ENCODE assay signal across 8 cellular contexts in genomic region chr1:156797212-156797871, GRCh38. TPM values are rescaled to one million over a fixed set of nuclear protein-coding genes. Genes with fewer than 3 reads are reported as not detected.
A peak's percentile ranks its signal among the peaks of the same experiment; 100 is the strongest.
DNase-seq lines count a peak whose midpoint lies in the region; ATAC-seq and TF ChIP-seq lines count a peak whose summit lies in the region.

No MANE protein-coding gene starts in this region.

- no peaks in the 10 kb centered on the region for H3K9me3 ChIP-seq in Caco-2

- H3K4me3 Mint-ChIP-seq in Caco-2 (ENCODE audit: unreplicated experiment), result no peak overlapping the region
- no peak overlapping the region for H3K4me3 Mint-ChIP-seq in activated CD8-positive, alpha-beta T cell treated with anti-CD3 and anti-CD28 coated beads for 36 hours
- H3K4me3 Mint-ChIP-seq in osteocyte (ENCODE audit: unreplicated experiment), result no peak overlapping the region

- H3K9me3 Mint-ChIP-seq in Caco-2 (ENCODE audit: unreplicated experiment) (no peaks in the 10 kb centered on the region), osteocyte (ENCODE audit: unreplicated experiment) (no peaks in the 10 kb centered on the region)
- no peaks in the 10 kb centered on the region for H3K9me3 Mint-ChIP-seq in activated CD8-positive, alpha-beta T cell treated with anti-CD3 and anti-CD28 coated beads for 36 hours

- CTCF ChIA-PET in Caco-2 (lab: Charles Lee), result interaction anchor here (0.9 to 2.3 kb wide), 2 partner anchors 63 to 173 kb away, joined by 3 to 9 read pairs; partner anchors contain the start of gene NTRK1
- CTCF ChIA-PET in activated CD8-positive, alpha-beta T cell treated with anti-CD3 and anti-CD28 coated beads for 36 hours (lab: Charles Lee), result interaction anchor here (0.6 to 10.4 kb wide), 31 partner anchors 9 to 149 kb away, joined by 3 to 214 read pairs (median 4); partner anchors contain the start of genes INSRR, NES, NTRK1 and PEAR1

- intact Hi-C loops in Caco-2 (cut with micrococcal nuclease; ENCODE audit: unreplicated experiment), result loop anchor here (1.0 to 2.0 kb wide), 4 partner anchors 17 to 93 kb away; partner anchors contain the start of gene NTRK1
- intact Hi-C loops in activated CD8-positive, alpha-beta T cell treated with anti-CD3 and anti-CD28 coated beads for 36 hours (cut with micrococcal nuclease), result no loop called here
- intact Hi-C loops in posterior vena cava (cut with DNase I), result loop anchor here in 1 of 2 donors (10.0 kb wide), 1 partner anchor 67 kb away; the partner anchor contains the start of gene NTRK1

- no peak overlapping the region for H3K27ac Mint-ChIP-seq in Caco-2 (ENCODE audit: unreplicated experiment)
- H3K27ac Mint-ChIP-seq in activated CD8-positive, alpha-beta T cell treated with anti-CD3 and anti-CD28 coated beads for 36 hours, result no peak overlapping the region
- no peak overlapping the region for H3K27ac Mint-ChIP-seq in osteocyte (ENCODE audit: unreplicated experiment)

- H3K36me3 Mint-ChIP-seq in Caco-2 (ENCODE audit: insufficient read depth, unreplicated experiment), result peaks cover 94% of the 10 kb centered on the region
- peaks cover 45% of the 10 kb centered on the region for H3K36me3 Mint-ChIP-seq in activated CD8-positive, alpha-beta T cell treated with anti-CD3 and anti-CD28 coated beads for 36 hours (ENCODE audit: low read depth)
- H3K36me3 Mint-ChIP-seq in osteocyte (ENCODE audit: unreplicated experiment), result peaks cover 51% of the 10 kb centered on the region

- peak; percentile 84 for ATAC-seq in activated CD8-positive, alpha-beta T cell treated with anti-CD3 and anti-CD28 coated beads for 36 hours
- ATAC-seq in esophagus mucosa (peak; percentile 56), HG03565 (IDR thresholded peaks at IDR 0.05; ENCODE audit: unreplicated experiment) (no peak)

- no TSS peak for BruUV-seq in Caco-2 (replicated peaks; lab: Mats Ljungman, UMichigan)

- no peak overlapping the region for H3K4me3 ChIP-seq in Caco-2 (ENCODE audit: low read depth, low read length)

- DNase-seq in Caco-2 (peak; percentile 53 to 68), HCEC 1CT (peak; percentile 64), NCI-H69 (lab: John Stamatoyannopoulos, UW) (peak; percentile 73), osteocyte (ENCODE audit: extremely low spot score, unreplicated experiment) (no peak), posterior vena cava (ENCODE audit: low spot score) (no peak)
- DNase-seq in activated CD8-positive, alpha-beta T cell treated with anti-CD3 and anti-CD28 coated beads for 36 hours, result peak; percentile 77

- POLR2A ChIA-PET in Caco-2 (lab: Charles Lee), result no interaction called here
- POLR2A ChIA-PET in activated CD8-positive, alpha-beta T cell treated with anti-CD3 and anti-CD28 coated beads for 36 hours (lab: Charles Lee), result interaction anchor here (1.0 to 3.3 kb wide), 5 partner anchors 10 to 63 kb away, joined by 3 to 17 read pairs (median 11); partner anchors contain the start of gene NTRK1

- TF ChIP-seq CTCF in Caco-2 (IDR thresholded peaks at IDR 0.05; ENCODE audit: insufficient read depth in 1 of 2, low read depth in 1 of 2, low read length in 1 of 2, severe bottlenecking in 1 of 2, unreplicated experiment in 1 of 2) (peak; percentile 72 to 81), osteocyte (IDR thresholded peaks at IDR 0.05) (peak; percentile 80)
- TF ChIP-seq CTCF in activated CD8-positive, alpha-beta T cell treated with anti-CD3 and anti-CD28 coated beads for 36 hours (IDR thresholded peaks at IDR 0.05), result peak; percentile 91

- no peaks in the 10 kb centered on the region for H3K4me1 Mint-ChIP-seq in Caco-2 (ENCODE audit: low read depth, unreplicated experiment)
- H3K4me1 Mint-ChIP-seq in activated CD8-positive, alpha-beta T cell treated with anti-CD3 and anti-CD28 coated beads for 36 hours (ENCODE audit: low read depth), result peaks cover 6% of the 10 kb centered on the region
- peaks cover 21% of the 10 kb centered on the region for H3K4me1 Mint-ChIP-seq in osteocyte (ENCODE audit: unreplicated experiment)

- H3K36me3 ChIP-seq in Caco-2 (ENCODE audit: control insufficient read depth, insufficient read depth, low read length), result peaks cover 10% of the 10 kb centered on the region

- H3K27me3 Mint-ChIP-seq in Caco-2 (ENCODE audit: insufficient read depth, unreplicated experiment) (no peaks in the 10 kb centered on the region), osteocyte (ENCODE audit: unreplicated experiment) (no peaks in the 10 kb centered on the region)
- H3K27me3 Mint-ChIP-seq in activated CD8-positive, alpha-beta T cell treated with anti-CD3 and anti-CD28 coated beads for 36 hours, result no peaks in the 10 kb centered on the region

- no peaks in the 10 kb centered on the region for H3K4me1 ChIP-seq in Caco-2

- no peaks in the 10 kb centered on the region for H3K27me3 ChIP-seq in Caco-2 (replicated peaks; ENCODE audit: control insufficient read depth, insufficient read depth, low read length)

RNA-seq across cellular contexts. Expression of gene SH2D2A, which starts 19.3 kb away (rescaled TPM):
- total RNA-seq in Caco-2 (2022) (5.5 and 6.5 TPM in 2 replicates), esophagus mucosa (1.4 TPM), osteocyte (not detected in 2 replicates), posterior vena cava (1 to 10 TPM; 3.2 to 3.4 TPM)
- 100 to 1,000 TPM; 297 to 315 TPM for total RNA-seq in activated CD8-positive, alpha-beta T cell treated with anti-CD3 and anti-CD28 coated beads for 36 hours

RNA-seq across cellular contexts. Expression of gene PRCC, which starts 30.0 kb away (rescaled TPM):
- total RNA-seq in Caco-2 (2022) (94.4 and 101 TPM in 2 replicates), esophagus mucosa (61.1 TPM), osteocyte (71.1 and 85.4 TPM in 2 replicates), posterior vena cava (10 to 100 TPM; 44.3 to 48.6 TPM)
- 10 to 100 TPM; 69.8 to 70.6 TPM for total RNA-seq in activated CD8-positive, alpha-beta T cell treated with anti-CD3 and anti-CD28 coated beads for 36 hours

RNA-seq across cellular contexts. Expression of gene HDGF, which starts 45.9 kb away (rescaled TPM):
- total RNA-seq in Caco-2 (2022), result 414 and 431 TPM in 2 replicates
- 100 to 1,000 TPM; 232 to 235 TPM for total RNA-seq in activated CD8-positive, alpha-beta T cell treated with anti-CD3 and anti-CD28 coated beads for 36 hours
- total RNA-seq in esophagus mucosa, result 205 TPM
- 213 and 219 TPM in 2 replicates for total RNA-seq in osteocyte
- 100 to 1,000 TPM; 101 to 126 TPM for total RNA-seq in posterior vena cava

RNA-seq across cellular contexts. Expression of gene MRPL24, which starts 56.5 kb away (rescaled TPM):
- total RNA-seq in Caco-2 (2022), result 52.6 and 54.2 TPM in 2 replicates
- 10 to 100 TPM; 84.2 to 93.6 TPM for total RNA-seq in activated CD8-positive, alpha-beta T cell treated with anti-CD3 and anti-CD28 coated beads for 36 hours
- 67.4 TPM for total RNA-seq in esophagus mucosa
- 52.6 and 55.8 TPM in 2 replicates for total RNA-seq in osteocyte
- 10 to 100 TPM; 60.5 to 63.7 TPM for total RNA-seq in posterior vena cava

Comparison
In these comparisons a context has a peak if more than half of its experiments do, and no peak if none do; other contexts are left out.
1. DNase-seq: peak in Caco-2 (2 of 2), HCEC 1CT (single experiment), NCI-H69 (single experiment) and activated CD8-positive, alpha-beta T cell treated with anti-CD3 and anti-CD28 coated beads for 36 hours (single experiment); none in osteocyte (single experiment) and posterior vena cava (single experiment).
2. RNA of gene SH2D2A, which starts 19.3 kb away (total RNA-seq): 297 to 315 TPM in activated CD8-positive, alpha-beta T cell treated with anti-CD3 and anti-CD28 coated beads for 36 hours; 5.5 to 6.5 TPM in Caco-2, 3.2 to 3.4 TPM in posterior vena cava, 1.4 TPM in esophagus mucosa (single experiment) and not detected in osteocyte; every median in the first group is over 10 times any median in the second.
3. Peak in every context shown above with its lines, with median percentiles within 50 percentile points of each other: CTCF ChIP-seq.